13 cellular contexts compared by ENCODE assay signal in the genomic region with DNA sequence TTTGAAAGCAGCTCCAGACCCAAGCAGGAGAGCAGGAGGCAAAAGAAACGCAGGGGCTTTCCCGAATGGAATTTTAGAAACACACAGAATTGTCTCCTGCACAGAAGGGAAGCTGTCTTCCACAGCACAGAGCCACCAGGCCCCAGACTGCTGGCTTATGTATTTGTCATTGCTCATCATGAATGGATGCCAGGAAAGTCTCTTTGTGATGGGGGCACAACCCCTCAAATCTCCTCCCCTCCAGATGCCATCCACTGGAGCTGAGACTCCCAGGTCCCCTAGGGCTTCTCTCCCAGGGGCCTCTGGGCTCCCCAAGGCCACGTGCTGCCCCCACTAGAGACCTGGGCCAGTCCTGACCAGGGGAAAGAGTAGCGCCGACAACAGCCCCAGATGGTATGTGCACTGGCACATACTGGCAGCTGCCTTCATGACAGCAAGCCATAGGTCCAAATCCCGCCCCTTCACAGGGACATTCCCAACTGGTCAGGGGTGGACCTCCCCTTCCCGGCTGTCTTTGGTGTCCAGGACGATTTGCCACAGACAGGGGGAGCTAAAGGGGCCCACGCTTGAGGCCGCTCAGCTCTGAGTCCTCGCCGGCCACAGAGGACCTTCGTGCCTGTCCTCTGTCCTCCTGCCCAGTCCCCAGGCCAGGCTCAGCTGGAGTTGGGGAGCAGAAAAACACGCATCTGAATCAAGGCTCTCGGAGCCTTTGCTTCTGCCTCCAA.
DNase-seq lines count a peak whose midpoint lies in the region; ATAC-seq, FAIRE-seq and TF ChIP-seq lines count a peak whose summit lies in the region.
"Had no signal": no experiment of that assay in that cellular context is flagged by ENCODE, and none has a peak within 500 bp of the region (broad histone marks: within the 10 kb centered on the region; RNA-seq: fewer than 3 reads in every experiment).

No MANE protein-coding gene starts in this region.

- intact Hi-C loops in breast epithelium (cut with DNase I; ENCODE audit: low total_unique reads) (no loop called here), HepG2 (cut with micrococcal nuclease; ENCODE audit: unreplicated experiment) (loop anchor here (10.0 kb wide), 1 partner anchor 113 kb away; no protein-coding TSS in a partner anchor), upper lobe of right lung (cut with DNase I) (loop anchor here (5.0 kb wide), 1 partner anchor 194 kb away; no protein-coding TSS in a partner anchor)

- POLR2A ChIA-PET in HepG2 (lab: Yijun Ruan, JAX) = no interaction called here

- no peak overlapping the region for H3K9ac ChIP-seq in HepG2 (ENCODE audit: insufficient read depth, low read depth, low read length)

- no peak overlapping the region for H3K4me2 ChIP-seq in HepG2 (ENCODE audit: low read depth, low read length)

- no peak for FAIRE-seq in HepG2 (lab: Jason Lieb, UNC)
- FAIRE-seq: colon had no signal

- 8% methylated on average over 6 of the region's 15 CpGs for WGBS in HepG2 (ENCODE audit: low lambda C conversion rate)

- TF ChIP-seq EP300 in HepG2 (IDR thresholded peaks at IDR 0.05; ENCODE audit: low read depth in 2 of 2, low read length in 2 of 2) (no peak), HepG2 (CRISPR knock-in tag; IDR thresholded peaks at IDR 0.05; ENCODE audit: borderline replicate concordance) (no peak)

- no peaks in the 10 kb centered on the region for H4K20me1 ChIP-seq in HepG2 (ENCODE audit: insufficient read depth, low read length)

- H3K4me3 ChIP-seq in breast epithelium (no peak overlapping the region), HepG2 (replicated peaks in 1 of 3; ENCODE audit: insufficient read depth in 1 of 3, low read depth in 2 of 3, low read length in 3 of 3) (no peak overlapping the region), upper lobe of right lung (no peak overlapping the region)
- H3K4me3 ChIP-seq: lung had no signal

- peak overlapping the region; percentile 21 to 48 for H3K27ac ChIP-seq in breast epithelium
- H3K27ac ChIP-seq in HepG2 (ENCODE audit: extremely low read length, insufficient read depth, low read length) = no peak overlapping the region
- no peak overlapping the region for H3K27ac ChIP-seq in upper lobe of right lung

- peaks cover 0 to 4% of the 10 kb centered on the region in 2 donors for H3K4me1 ChIP-seq in breast epithelium
- peaks cover 11% of the 10 kb centered on the region; the same call in 1 of the 2 replicates for H3K4me1 ChIP-seq in HepG2 (ENCODE audit: insufficient read depth, low read length)
- H3K4me1 ChIP-seq in upper lobe of right lung = peaks cover 26% of the 10 kb centered on the region

- no TSS peak for BruUV-seq in HepG2 (replicated peaks; lab: Mats Ljungman, UMichigan)

- in situ Hi-C loops in HepG2 (cut with HindIII; ENCODE audit: extremely low pct_ligation_motif_present, low pct_unique_long_range_greater_than_20kb) = no loop called here

- H3K27me3 ChIP-seq in breast epithelium (no peaks in the 10 kb centered on the region), HepG2 (ENCODE audit: control insufficient read depth in 1 of 2, insufficient read depth in 2 of 2, low read length in 2 of 2) (peaks cover 2 to 4% of the 10 kb centered on the region in 2 experiments; a peak in 2 of 5 replicates), upper lobe of right lung (no peaks in the 10 kb centered on the region)

- no peak overlapping the region for H2AFZ ChIP-seq in HepG2 (ENCODE audit: low read length)

- no peak for TF ChIP-seq RAD21 in HepG2 (CRISPR knock-in tag; IDR thresholded peaks at IDR 0.05)

- no peaks in the 10 kb centered on the region for H3K79me2 ChIP-seq in HepG2 (ENCODE audit: insufficient read depth, low read length)

- H3K9me3 ChIP-seq in breast epithelium = no peaks in the 10 kb centered on the region
- no peaks in the 10 kb centered on the region for H3K9me3 ChIP-seq in HepG2 (ENCODE audit: low read length)
- H3K9me3 ChIP-seq in upper lobe of right lung = no peaks in the 10 kb centered on the region

- CTCF ChIA-PET in HepG2 (lab: Yijun Ruan, JAX; ENCODE audit: low intra/inter-chr PET ratio, low total read pairs) = interaction anchor here (0.9 kb wide), 1 partner anchor 28 kb away, joined by 3 read pairs; no protein-coding TSS in a partner anchor

- DNase-seq in NCI-H82 (lab: John Stamatoyannopoulos, UW) (peak; percentile 24), NCI-H82 treated with DMSO at 0.1 percent for 48 hours (lab: John Stamatoyannopoulos, UW; ENCODE audit: unreplicated experiment) (no peak), breast epithelium (ENCODE audit: low spot score in 2 of 2) (peak in 1 of 2 donors; percentile 26), HepG2 (ENCODE audit: low spot score) (peak; percentile 15), upper lobe of right lung (peak; percentile 40), NCI-H146 (lab: John Stamatoyannopoulos, UW) (no peak), NCI-H345 treated with DMSO at 0.1 percent for 48 hours (lab: John Stamatoyannopoulos, UW; ENCODE audit: unreplicated experiment) (no peak)
- DNase-seq in activated T-cell treated with anti-CD3 and anti-CD28 coated beads, Interleukin-2, amount 50 U/mL, for 1 hour = no peak
- DNase-seq: activated CD4-positive, alpha-beta T cell treated with anti-CD3 and anti-CD28 coated beads for 36 hours; AML-193; NCI-H345 had no signal

- H3K36me3 ChIP-seq in breast epithelium = no peaks in the 10 kb centered on the region
- no peaks in the 10 kb centered on the region for H3K36me3 ChIP-seq in HepG2 (replicated peaks in 1 of 2; ENCODE audit: control insufficient read depth in 1 of 2, insufficient read depth in 2 of 2, low read length in 2 of 2)
- H3K36me3 ChIP-seq in upper lobe of right lung = no peaks in the 10 kb centered on the region

- TF ChIP-seq CTCF in breast epithelium (IDR thresholded peaks at IDR 0.05) = no peak
- TF ChIP-seq CTCF in HepG2 (CRISPR knock-in tag; IDR thresholded peaks at IDR 0.05) = no peak
- peak; percentile 11 for TF ChIP-seq CTCF in upper lobe of right lung (IDR thresholded peaks at IDR 0.05)

- ATAC-seq in HepG2 = peak; percentile 84
- ATAC-seq in upper lobe of right lung = peak; percentile 9

- TF ChIP-seq POLR2A in breast epithelium (IDR thresholded peaks at IDR 0.05) (no peak), HepG2 (IDR thresholded peaks at IDR 0.05; ENCODE audit: insufficient read depth in 1 of 2, low read depth in 2 of 2, low read length in 2 of 2) (no peak)

TF ChIP-seq in HepG2, 621 proteins besides CTCF, POLR2A, EP300 and RAD21 (continues in another document):
- TF ChIP-seq ELF1 (CRISPR knock-in tag; IDR thresholded peaks at IDR 0.05) (no peak), ZNF746 (CRISPR knock-in tag; IDR thresholded peaks at IDR 0.05) (no peak), TAF1 (CRISPR knock-in tag; IDR thresholded peaks at IDR 0.05) (no peak), KLF9 (CRISPR knock-in tag; IDR thresholded peaks at IDR 0.05; ENCODE audit: low read depth) (no peak), CEBPB (IDR thresholded peaks at IDR 0.05; ENCODE audit: borderline replicate concordance, low read depth, low read length) (no peak), ZNF160 (CRISPR knock-in tag; IDR thresholded peaks at IDR 0.05) (no peak)
- TF ChIP-seq, protein P1, sequence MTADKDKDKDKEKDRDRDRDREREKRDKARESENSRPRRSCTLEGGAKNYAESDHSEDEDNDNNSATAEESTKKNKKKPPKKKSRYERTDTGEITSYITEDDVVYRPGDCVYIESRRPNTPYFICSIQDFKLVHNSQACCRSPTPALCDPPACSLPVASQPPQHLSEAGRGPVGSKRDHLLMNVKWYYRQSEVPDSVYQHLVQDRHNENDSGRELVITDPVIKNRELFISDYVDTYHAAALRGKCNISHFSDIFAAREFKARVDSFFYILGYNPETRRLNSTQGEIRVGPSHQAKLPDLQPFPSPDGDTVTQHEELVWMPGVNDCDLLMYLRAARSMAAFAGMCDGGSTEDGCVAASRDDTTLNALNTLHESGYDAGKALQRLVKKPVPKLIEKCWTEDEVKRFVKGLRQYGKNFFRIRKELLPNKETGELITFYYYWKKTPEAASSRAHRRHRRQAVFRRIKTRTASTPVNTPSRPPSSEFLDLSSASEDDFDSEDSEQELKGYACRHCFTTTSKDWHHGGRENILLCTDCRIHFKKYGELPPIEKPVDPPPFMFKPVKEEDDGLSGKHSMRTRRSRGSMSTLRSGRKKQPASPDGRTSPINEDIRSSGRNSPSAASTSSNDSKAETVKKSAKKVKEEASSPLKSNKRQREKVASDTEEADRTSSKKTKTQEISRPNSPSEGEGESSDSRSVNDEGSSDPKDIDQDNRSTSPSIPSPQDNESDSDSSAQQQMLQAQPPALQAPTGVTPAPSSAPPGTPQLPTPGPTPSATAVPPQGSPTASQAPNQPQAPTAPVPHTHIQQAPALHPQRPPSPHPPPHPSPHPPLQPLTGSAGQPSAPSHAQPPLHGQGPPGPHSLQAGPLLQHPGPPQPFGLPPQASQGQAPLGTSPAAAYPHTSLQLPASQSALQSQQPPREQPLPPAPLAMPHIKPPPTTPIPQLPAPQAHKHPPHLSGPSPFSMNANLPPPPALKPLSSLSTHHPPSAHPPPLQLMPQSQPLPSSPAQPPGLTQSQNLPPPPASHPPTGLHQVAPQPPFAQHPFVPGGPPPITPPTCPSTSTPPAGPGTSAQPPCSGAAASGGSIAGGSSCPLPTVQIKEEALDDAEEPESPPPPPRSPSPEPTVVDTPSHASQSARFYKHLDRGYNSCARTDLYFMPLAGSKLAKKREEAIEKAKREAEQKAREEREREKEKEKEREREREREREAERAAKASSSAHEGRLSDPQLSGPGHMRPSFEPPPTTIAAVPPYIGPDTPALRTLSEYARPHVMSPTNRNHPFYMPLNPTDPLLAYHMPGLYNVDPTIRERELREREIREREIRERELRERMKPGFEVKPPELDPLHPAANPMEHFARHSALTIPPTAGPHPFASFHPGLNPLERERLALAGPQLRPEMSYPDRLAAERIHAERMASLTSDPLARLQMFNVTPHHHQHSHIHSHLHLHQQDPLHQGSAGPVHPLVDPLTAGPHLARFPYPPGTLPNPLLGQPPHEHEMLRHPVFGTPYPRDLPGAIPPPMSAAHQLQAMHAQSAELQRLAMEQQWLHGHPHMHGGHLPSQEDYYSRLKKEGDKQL (CRISPR knock-in tag; IDR thresholded peaks at IDR 0.05; ENCODE audit: low read depth) = no peak

Comparison
In these comparisons a context has a peak if more than half of its experiments do, and no peak if none do; other contexts are left out.
1. DNase-seq: peak in NCI-H82 (single experiment), HepG2 (single experiment) and upper lobe of right lung (single experiment); none in NCI-H82 treated with DMSO at 0.1 percent for 48 hours (single experiment), NCI-H146 (single experiment), NCI-H345 treated with DMSO at 0.1 percent for 48 hours (single experiment) and activated T-cell treated with anti-CD3 and anti-CD28 coated beads, Interleukin-2, amount 50 U/mL, for 1 hour (single experiment).
2. H3K27ac ChIP-seq: peak in breast epithelium (2 of 2); none in HepG2 (single experiment) and upper lobe of right lung (single experiment).